ENCODE assay signal across 1 cellular context in the genomic region with DNA sequence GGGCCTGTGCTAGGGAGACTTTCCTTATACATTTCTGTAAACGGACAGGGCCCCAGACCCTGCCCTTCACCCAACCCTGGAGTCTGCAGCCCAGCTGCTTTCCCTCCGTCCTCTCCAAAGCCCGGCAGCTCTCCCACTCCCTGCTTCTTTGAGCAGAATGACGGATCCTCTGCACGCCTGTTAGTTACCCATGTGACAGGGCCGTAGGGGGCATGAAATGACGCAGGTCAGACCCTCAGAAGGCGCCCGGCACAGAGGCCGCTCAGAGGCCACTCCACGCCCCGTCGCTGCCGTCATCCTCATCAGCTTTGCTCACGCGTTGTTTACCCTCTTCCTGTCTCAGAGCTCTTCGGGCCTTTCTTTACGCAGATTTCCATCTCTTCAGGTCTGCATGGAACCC.
TF ChIP-seq lines count a peak whose summit lies in the region.

No MANE protein-coding gene starts in this region.

TF ChIP-seq in H1, 55 proteins besides CTCF, POLR2A, EP300 and RAD21:
- TF ChIP-seq SP1 (IDR thresholded peaks at IDR 0.05; ENCODE audit: low read depth, low read length) (no peak), CHD7 (IDR thresholded peaks at IDR 0.05; ENCODE audit: insufficient replicate concordance, low read length) (no peak), BRCA1 (IDR thresholded peaks at IDR 0.05; ENCODE audit: low read depth, low read length) (no peak), TEAD4 (IDR thresholded peaks at IDR 0.05; ENCODE audit: low read depth, low read length) (no peak), KDM1A (IDR thresholded peaks at IDR 0.05; ENCODE audit: borderline replicate concordance, low read length) (no peak), SIRT6 (IDR thresholded peaks at IDR 0.05; ENCODE audit: low read length) (no peak), CTBP2 (IDR thresholded peaks at IDR 0.05; ENCODE audit: borderline replicate concordance, insufficient read depth, insufficient read length, low read length) (no peak), HDAC2 (IDR thresholded peaks at IDR 0.05; ENCODE audit: borderline replicate concordance in 1 of 2, low read depth in 2 of 2, low read length in 2 of 2) (no peak), YY1 (IDR thresholded peaks at IDR 0.05; ENCODE audit: low read depth, low read length) (no peak), CHD1 (IDR thresholded peaks at IDR 0.05; ENCODE audit: low read depth, low read length) (no peak), TAF7 (optimal IDR thresholded peaks at IDR 0.05; ENCODE audit: borderline replicate concordance, low read depth, low read length) (no peak), E2F6 (IDR thresholded peaks at IDR 0.05) (no peak), POLR2AphosphoS5 (IDR thresholded peaks at IDR 0.05; ENCODE audit: low read depth, low read length) (no peak), NRF1 (IDR thresholded peaks at IDR 0.05; ENCODE audit: low read depth, low read length) (no peak), TBP (IDR thresholded peaks at IDR 0.05; ENCODE audit: low read depth, low read length) (no peak), JUN (IDR thresholded peaks at IDR 0.05; ENCODE audit: low read depth, low read length) (no peak), SP2 (IDR thresholded peaks at IDR 0.05; ENCODE audit: low read length) (no peak), KDM5A (IDR thresholded peaks at IDR 0.05; ENCODE audit: low read length) (no peak)
- TF ChIP-seq, protein P1, sequence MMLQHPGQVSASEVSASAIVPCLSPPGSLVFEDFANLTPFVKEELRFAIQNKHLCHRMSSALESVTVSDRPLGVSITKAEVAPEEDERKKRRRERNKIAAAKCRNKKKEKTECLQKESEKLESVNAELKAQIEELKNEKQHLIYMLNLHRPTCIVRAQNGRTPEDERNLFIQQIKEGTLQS (IDR thresholded peaks at IDR 0.05; ENCODE audit: insufficient read depth, low read depth, low read length): no peak
TF ChIP-seq in H1: peak in this region for 0.
